In the genomic region with DNA sequence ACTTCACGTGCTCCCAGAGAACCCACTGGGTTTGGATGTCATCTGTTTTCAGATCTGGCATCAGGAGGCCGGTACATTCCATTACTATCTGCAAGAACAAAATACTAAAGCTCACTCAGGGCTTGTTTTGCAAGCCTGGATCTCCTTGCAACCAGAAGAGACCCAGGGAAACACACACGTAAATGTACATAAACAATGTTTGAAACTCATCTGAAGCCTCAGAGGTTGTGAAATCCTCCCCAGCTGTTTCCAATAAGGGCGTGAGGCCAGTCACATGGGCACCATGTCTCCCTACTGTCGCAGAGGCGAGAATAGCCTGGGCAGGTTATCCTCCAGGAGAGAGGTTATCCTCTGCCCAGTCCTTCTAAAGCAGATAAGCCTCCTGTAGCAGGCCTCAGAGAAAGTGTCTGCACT, we compare ENCODE assay signal across 1 cellular context.
TF ChIP-seq lines count a peak whose summit lies in the region.

No MANE protein-coding gene starts in this region.

TF ChIP-seq in HepG2, 621 proteins besides CTCF, POLR2A, EP300 and RAD21 (continued from another document and continues in another):
- TF ChIP-seq GPBP1L1 (CRISPR knock-in tag; IDR thresholded peaks at IDR 0.05) (no peak), KLF6 (CRISPR knock-in tag; IDR thresholded peaks at IDR 0.05) (peak; percentile 64; the same call in 1 of the 2 replicates), GRHL1 (CRISPR knock-in tag; conservative IDR thresholded peaks at IDR 0.05) (no peak), ZNF407 (CRISPR knock-in tag; IDR thresholded peaks at IDR 0.05; ENCODE audit: not compliant biosample characterization) (no peak), ZNF44 (CRISPR knock-in tag; IDR thresholded peaks at IDR 0.05) (no peak), ZKSCAN8 (CRISPR knock-in tag; IDR thresholded peaks at IDR 0.05; ENCODE audit: borderline replicate concordance) (peak; percentile 39; the same call in 1 of the 2 replicates), ZNF800 (CRISPR knock-in tag; IDR thresholded peaks at IDR 0.05) (no peak), PPARG (CRISPR knock-in tag; conservative IDR thresholded peaks at IDR 0.05) (0 out of 2 replicates have a peak, but pooled peaks have one; percentile 24), ZFP1 (CRISPR knock-in tag; IDR thresholded peaks at IDR 0.05) (no peak), BRD4 (CRISPR knock-in tag; IDR thresholded peaks at IDR 0.05) (no peak), ZUFSP (CRISPR knock-in tag; IDR thresholded peaks at IDR 0.05; ENCODE audit: borderline replicate concordance) (no peak), THRA (CRISPR knock-in tag; IDR thresholded peaks at IDR 0.05; ENCODE audit: borderline replicate concordance) (peak; percentile 22; the same call in 1 of the 2 replicates), ZNF773 (CRISPR knock-in tag; IDR thresholded peaks at IDR 0.05; ENCODE audit: borderline replicate concordance) (no peak), ZNF678 (CRISPR knock-in tag; IDR thresholded peaks at IDR 0.05) (no peak), TCF7L2 (IDR thresholded peaks at IDR 0.05; ENCODE audit: low read depth, low read length) (no peak), MXD1 (CRISPR knock-in tag; IDR thresholded peaks at IDR 0.05) (no peak), PITX1 (CRISPR knock-in tag; IDR thresholded peaks at IDR 0.05) (no peak), NR2F1 (CRISPR knock-in tag; IDR thresholded peaks at IDR 0.05) (no peak), ZNF75D (CRISPR knock-in tag; IDR thresholded peaks at IDR 0.05; ENCODE audit: borderline replicate concordance) (no peak), GFI1 (CRISPR knock-in tag; IDR thresholded peaks at IDR 0.05; ENCODE audit: borderline replicate concordance) (no peak), LCORL (IDR thresholded peaks at IDR 0.05) (no peak), LCORL (CRISPR knock-in tag; IDR thresholded peaks at IDR 0.05) (peak; percentile 28; the same call in 1 of the 2 replicates), RFXAP (CRISPR knock-in tag; IDR thresholded peaks at IDR 0.05; ENCODE audit: borderline replicate concordance) (no peak; the same call in 1 of the 2 replicates), ZNF746 (CRISPR knock-in tag; IDR thresholded peaks at IDR 0.05) (no peak), ZZZ3 (CRISPR knock-in tag; IDR thresholded peaks at IDR 0.05; ENCODE audit: borderline replicate concordance) (no peak), SIX1 (CRISPR knock-in tag; IDR thresholded peaks at IDR 0.05; ENCODE audit: borderline replicate concordance) (peak; percentile 31; the same call in 1 of the 2 replicates), TARDBP (CRISPR knock-in tag; IDR thresholded peaks at IDR 0.05) (peak; percentile 61; the same call in 1 of the 2 replicates), TRIM24 (CRISPR knock-in tag; IDR thresholded peaks at IDR 0.05) (no peak; the same call in 1 of the 2 replicates), MXD3 (CRISPR knock-in tag; IDR thresholded peaks at IDR 0.05) (no peak), SIN3A (IDR thresholded peaks at IDR 0.05; ENCODE audit: borderline replicate concordance, low read depth, low read length) (no peak), TBX2 (CRISPR knock-in tag; IDR thresholded peaks at IDR 0.05; ENCODE audit: borderline replicate concordance) (peak; percentile 39; the same call in 1 of the 2 replicates), PHF8 (CRISPR knock-in tag; IDR thresholded peaks at IDR 0.05) (no peak), FOXA3 (CRISPR knock-in tag; IDR thresholded peaks at IDR 0.05) (peak; percentile 73)
- TF ChIP-seq, protein P1, sequence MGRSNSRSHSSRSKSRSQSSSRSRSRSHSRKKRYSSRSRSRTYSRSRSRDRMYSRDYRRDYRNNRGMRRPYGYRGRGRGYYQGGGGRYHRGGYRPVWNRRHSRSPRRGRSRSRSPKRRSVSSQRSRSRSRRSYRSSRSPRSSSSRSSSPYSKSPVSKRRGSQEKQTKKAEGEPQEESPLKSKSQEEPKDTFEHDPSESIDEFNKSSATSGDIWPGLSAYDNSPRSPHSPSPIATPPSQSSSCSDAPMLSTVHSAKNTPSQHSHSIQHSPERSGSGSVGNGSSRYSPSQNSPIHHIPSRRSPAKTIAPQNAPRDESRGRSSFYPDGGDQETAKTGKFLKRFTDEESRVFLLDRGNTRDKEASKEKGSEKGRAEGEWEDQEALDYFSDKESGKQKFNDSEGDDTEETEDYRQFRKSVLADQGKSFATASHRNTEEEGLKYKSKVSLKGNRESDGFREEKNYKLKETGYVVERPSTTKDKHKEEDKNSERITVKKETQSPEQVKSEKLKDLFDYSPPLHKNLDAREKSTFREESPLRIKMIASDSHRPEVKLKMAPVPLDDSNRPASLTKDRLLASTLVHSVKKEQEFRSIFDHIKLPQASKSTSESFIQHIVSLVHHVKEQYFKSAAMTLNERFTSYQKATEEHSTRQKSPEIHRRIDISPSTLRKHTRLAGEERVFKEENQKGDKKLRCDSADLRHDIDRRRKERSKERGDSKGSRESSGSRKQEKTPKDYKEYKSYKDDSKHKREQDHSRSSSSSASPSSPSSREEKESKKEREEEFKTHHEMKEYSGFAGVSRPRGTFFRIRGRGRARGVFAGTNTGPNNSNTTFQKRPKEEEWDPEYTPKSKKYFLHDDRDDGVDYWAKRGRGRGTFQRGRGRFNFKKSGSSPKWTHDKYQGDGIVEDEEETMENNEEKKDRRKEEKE (IDR thresholded peaks at IDR 0.05): no peak
- TF ChIP-seq, protein P2, sequence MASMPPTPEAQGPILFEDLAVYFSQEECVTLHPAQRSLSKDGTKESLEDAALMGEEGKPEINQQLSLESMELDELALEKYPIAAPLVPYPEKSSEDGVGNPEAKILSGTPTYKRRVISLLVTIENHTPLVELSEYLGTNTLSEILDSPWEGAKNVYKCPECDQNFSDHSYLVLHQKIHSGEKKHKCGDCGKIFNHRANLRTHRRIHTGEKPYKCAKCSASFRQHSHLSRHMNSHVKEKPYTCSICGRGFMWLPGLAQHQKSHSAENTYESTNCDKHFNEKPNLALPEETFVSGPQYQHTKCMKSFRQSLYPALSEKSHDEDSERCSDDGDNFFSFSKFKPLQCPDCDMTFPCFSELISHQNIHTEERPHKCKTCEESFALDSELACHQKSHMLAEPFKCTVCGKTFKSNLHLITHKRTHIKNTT (CRISPR knock-in tag; IDR thresholded peaks at IDR 0.05): no peak
